1 cellular context compared by ENCODE assay signal in genomic region chr6:2222275-2222842, GRCh38.
TF ChIP-seq lines count a peak whose summit lies in the region.

No MANE protein-coding gene starts in this region.

TF ChIP-seq in GM23338, 12 proteins besides CTCF, POLR2A, EP300 and RAD21 (continued from another document):
- no peak for TF ChIP-seq ZNF462 (CRISPR knock-in tag; IDR thresholded peaks at IDR 0.05)
